Comparison of ENCODE assay signal across 21 cellular contexts in the genomic region with DNA sequence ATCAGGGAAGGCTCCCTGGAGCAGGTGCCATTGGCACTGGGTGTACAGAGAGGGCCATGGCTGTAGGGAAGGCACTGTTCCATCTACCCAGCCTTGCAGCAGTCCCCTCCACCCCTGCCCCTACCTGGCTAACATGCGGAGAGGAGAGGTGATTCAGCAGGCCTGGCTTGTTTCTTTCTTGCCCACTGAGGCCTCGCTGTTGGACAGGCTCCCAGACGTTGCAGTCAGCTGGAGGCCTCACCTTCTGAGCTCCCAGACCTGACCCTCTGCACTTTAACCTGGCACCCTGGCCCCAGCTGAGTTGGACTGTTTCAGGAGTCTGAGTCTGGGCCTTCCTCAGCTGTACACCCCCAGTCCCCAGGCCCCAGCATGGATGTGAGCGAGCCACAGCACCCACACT. TPM values are rescaled to one million over a fixed set of nuclear protein-coding genes. Genes with fewer than 3 reads are reported as not detected.
A peak's percentile ranks its signal among the peaks of the same experiment; 100 is the strongest.
DNase-seq lines count a peak whose midpoint lies in the region; ATAC-seq and TF ChIP-seq lines count a peak whose summit lies in the region.
"Had no signal": no experiment of that assay in that cellular context is flagged by ENCODE, and none has a peak within 500 bp of the region (broad histone marks: within the 10 kb centered on the region; RNA-seq: fewer than 3 reads in every experiment).

No MANE protein-coding gene starts in this region.

- BruUV-seq in PC-9 (replicated peaks; lab: Mats Ljungman, UMichigan): no TSS peak

- H3K4me1 ChIP-seq in BLaER1 treated with 17β-estradiol and CSF1 and Interleukin-3, amounts not matched to agents 10 nM and 100 nM: peaks cover 44 to 56% (median 51%) of the 10 kb centered on the region in 10 experiments
- peaks cover 78% of the 10 kb centered on the region for H3K4me1 ChIP-seq in PC-9 (replicated peaks; ENCODE audit: insufficient read depth)
- peaks cover 69% of the 10 kb centered on the region for H3K4me1 ChIP-seq in mucosa of descending colon (ENCODE audit: low read depth)
- H3K4me1 ChIP-seq in HAP-1: peaks cover 19% of the 10 kb centered on the region

- H3K4me2 ChIP-seq in BLaER1 treated with 17β-estradiol and CSF1 and Interleukin-3, amounts not matched to agents 10 nM and 100 nM: peak overlapping the region in 8 of 11 experiments; percentile 20 to 96 (median 86); a peak in 8 of 22 replicates
- peak overlapping the region; percentile 61 for H3K4me2 ChIP-seq in PC-9
- H3K4me2 ChIP-seq: KMS-11 had no signal

- 0 out of 2 replicates have a peak, but pooled peaks cover 5% of the 10 kb centered on the region for H3K79me2 ChIP-seq in PC-9 (ENCODE audit: low read depth)

- H3K4me3 ChIP-seq in BLaER1 treated with 17β-estradiol and CSF1 and Interleukin-3, amounts not matched to agents 10 nM and 100 nM: no peak overlapping the region
- H3K4me3 ChIP-seq in PC-9 (no peak overlapping the region), epithelial cell of esophagus (ENCODE audit: low read length) (no peak overlapping the region), mucosa of descending colon (no peak overlapping the region), HAP-1 (no peak overlapping the region)
- H3K4me3 ChIP-seq: thyroid gland had no signal

- CTCF ChIA-PET in PC-9 (lab: Charles Lee): interaction anchor here (0.5 to 1.1 kb wide), 4 partner anchors 23 to 677 kb away, joined by 3 to 6 read pairs (median 3); no protein-coding TSS in a partner anchor

- peaks cover 0 to 63% (median 13%) of the 10 kb centered on the region in 11 experiments; a peak in 11 of 22 replicates for H4K20me1 ChIP-seq in BLaER1 treated with 17β-estradiol and CSF1 and Interleukin-3, amounts not matched to agents 10 nM and 100 nM
- no peaks in the 10 kb centered on the region for H4K20me1 ChIP-seq in PC-9 (ENCODE audit: insufficient read depth)

- no peak overlapping the region for H3K27ac ChIP-seq in BLaER1 treated with 17β-estradiol and CSF1 and Interleukin-3, amounts not matched to agents 10 nM and 100 nM
- peak overlapping the region; percentile 85 for H3K27ac ChIP-seq in PC-9
- H3K27ac ChIP-seq: KMS-11, thyroid gland had no signal

- no peak overlapping the region for H3K9ac ChIP-seq in BLaER1 treated with 17β-estradiol and CSF1 and Interleukin-3, amounts not matched to agents 10 nM and 100 nM
- H3K9ac ChIP-seq: KMS-11 had no signal

- no peak for TF ChIP-seq CTCF in PC-9 (conservative IDR thresholded peaks at IDR 0.05)
- no peak for TF ChIP-seq CTCF in epithelial cell of esophagus (IDR thresholded peaks at IDR 0.05; ENCODE audit: insufficient read depth, low read depth, low read length, missing control alignments)
- no peak for TF ChIP-seq CTCF in mucosa of descending colon (IDR thresholded peaks at IDR 0.05)

- no peaks in the 10 kb centered on the region for H3K36me3 ChIP-seq in BLaER1 treated with 17β-estradiol and CSF1 and Interleukin-3, amounts not matched to agents 10 nM and 100 nM
- no peaks in the 10 kb centered on the region for H3K36me3 ChIP-seq in PC-9 (ENCODE audit: low read depth)
- H3K36me3 ChIP-seq in mucosa of descending colon (ENCODE audit: low read depth): no peaks in the 10 kb centered on the region
- H3K36me3 ChIP-seq in HAP-1 (replicated peaks): no peaks in the 10 kb centered on the region
- H3K36me3 ChIP-seq: thyroid gland had no signal

- POLR2A ChIA-PET in PC-9 (lab: Charles Lee; ENCODE audit: unreplicated experiment): interaction anchor here (0.6 to 0.7 kb wide), 4 partner anchors 10 to 482 kb away, joined by 4 to 6 read pairs (median 5); no protein-coding TSS in a partner anchor

- H3K9me3 ChIP-seq in BLaER1 treated with 17β-estradiol and CSF1 and Interleukin-3, amounts not matched to agents 10 nM and 100 nM (replicated peaks in 1 of 11): no peaks in the 10 kb centered on the region
- H3K9me3 ChIP-seq in PC-9 (ENCODE audit: insufficient read depth, low read depth): no peaks in the 10 kb centered on the region
- H3K9me3 ChIP-seq in mucosa of descending colon: no peaks in the 10 kb centered on the region
- no peaks in the 10 kb centered on the region for H3K9me3 ChIP-seq in HAP-1
- H3K9me3 ChIP-seq: thyroid gland had no signal

- H2AFZ ChIP-seq in PC-9: no peak overlapping the region

- H3K9me2 ChIP-seq in PC-9 (ENCODE audit: insufficient read depth): no peaks in the 10 kb centered on the region

- peaks cover 0 to 21% (median 0%) of the 10 kb centered on the region in 11 experiments; a peak in 7 of 22 replicates for H3K27me3 ChIP-seq in BLaER1 treated with 17β-estradiol and CSF1 and Interleukin-3, amounts not matched to agents 10 nM and 100 nM
- H3K27me3 ChIP-seq in PC-9 (ENCODE audit: insufficient read depth, low read depth): no peaks in the 10 kb centered on the region
- H3K27me3 ChIP-seq in HAP-1 (ENCODE audit: low read depth): no peaks in the 10 kb centered on the region
- H3K27me3 ChIP-seq: thyroid gland had no signal

- DNase-seq in PC-9: peak; percentile 46 to 52
- peak; percentile 73 for DNase-seq in epithelial cell of esophagus (ENCODE audit: low read depth)
- peak in 2 of 3 donors; percentile 51 to 56 for DNase-seq in mucosa of descending colon
- DNase-seq in HAP-1 (ENCODE audit: low spot score in 2 of 2): no peak
- DNase-seq in NCI-H345 (lab: John Stamatoyannopoulos, UW): no peak
- DNase-seq: activated B cell treated with CpG ODN at 0.5 μM for 24 hours; activated CD8-positive, alpha-beta T cell treated with anti-CD3 and anti-CD28 coated beads, Interleukin-2, amount 10 ng/mL, durations not matched to agents 7 days and 5 days; activated naive CD4-positive, alpha-beta T cell treated with anti-CD3 and anti-CD28 coated beads, Interleukin-2, amount 10 ng/mL, durations not matched to agents 7 days and 5 days; activated T-cell treated with anti-CD3 and anti-CD28 coated beads, Interleukin-2, amount 50 U/mL, for 4 hours; anterior cingulate cortex; CD4-positive, alpha-beta T cell; endodermal cell; NCI-H187 treated with DMSO at 0.1 percent for 48 hours; nephron progenitor cell; stimulated activated naive CD4-positive, alpha-beta T cell; T-helper 9 cell had no signal

- intact Hi-C loops in PC-9 (cut with micrococcal nuclease; ENCODE audit: unreplicated experiment): loop anchor here (1.0 kb wide), 2 partner anchors 9 to 29 kb away; no protein-coding TSS in a partner anchor
- intact Hi-C loops in mucosa of descending colon (cut with DNase I, micrococcal nuclease): no loop called here

- H3F3A ChIP-seq in PC-9 (ENCODE audit: insufficient read depth, low read depth): peaks cover 53% of the 10 kb centered on the region

- no peak for ATAC-seq in mucosa of descending colon
- no peak for ATAC-seq in HG02571 (IDR thresholded peaks at IDR 0.05; ENCODE audit: unreplicated experiment)
- no peak for ATAC-seq in GM21737 (IDR thresholded peaks at IDR 0.05; ENCODE audit: unreplicated experiment)
- ATAC-seq: activated CD8-positive, alpha-beta T cell treated with anti-CD3 and anti-CD28 coated beads, Interleukin-2, amount 10 ng/mL, durations not matched to agents 7 days and 5 days; activated T-cell treated with anti-CD3 and anti-CD28 coated beads, Interleukin-2, amount 50 U/mL, for 4 hours had no signal

- in situ Hi-C loops in HAP-1 (cut with MboI; ENCODE audit: low sequenced_read_pairs): no loop called here

RNA-seq across cellular contexts. Expression of a gene that starts 34.9 kb away (rescaled TPM):
- 1.7 and 2.7 TPM in 2 replicates for total RNA-seq in PC-9 (2021)
- total RNA-seq in mucosa of descending colon: 10 to 100 TPM; 11.0 to 17.4 (median 11.4) TPM
- total RNA-seq: activated B cell treated with CpG ODN at 0.5 μM for 24 hours had no signal

Comparison
In these comparisons a context has a peak if more than half of its experiments do, and no peak if none do; other contexts are left out.
1. DNase-seq: peak in PC-9 (2 of 2), epithelial cell of esophagus (single experiment) and mucosa of descending colon (2 of 3); none in HAP-1 (0 of 2) and NCI-H345 (single experiment).